Comparison of ENCODE assay signal across 11 cellular contexts in genomic region chr14:70888681-70889175, GRCh38. TPM values are rescaled to one million over a fixed set of nuclear protein-coding genes. Genes with fewer than 3 reads are reported as not detected.
DNase-seq lines count a peak whose midpoint lies in the region; ATAC-seq and TF ChIP-seq lines count a peak whose summit lies in the region.
"Had no signal": no experiment of that assay in that cellular context is flagged by ENCODE, and none has a peak within 500 bp of the region (broad histone marks: within the 10 kb centered on the region; RNA-seq: fewer than 3 reads in every experiment).

No MANE protein-coding gene starts in this region.

- intact Hi-C loops in mammary epithelial cell (cut with micrococcal nuclease), result loop anchor here (1.0 to 2.0 kb wide), 2 partner anchors 10 to 32 kb away; no protein-coding TSS in a partner anchor
- intact Hi-C loops in thyroid gland (cut with DNase I), result no loop called here

- H3K9me3 ChIP-seq in DND-41 (ENCODE audit: insufficient read depth, low read length, severe bottlenecking), result no peaks in the 10 kb centered on the region
- H3K9me3 ChIP-seq in mammary epithelial cell (replicated peaks; ENCODE audit: insufficient read depth, low read length), result no peaks in the 10 kb centered on the region
- no peaks in the 10 kb centered on the region for H3K9me3 ChIP-seq in thyroid gland

- peaks cover 0 to 3% of the 10 kb centered on the region in 2 donors for H3K27me3 Mint-ChIP-seq in natural killer cell treated with Interleukin-12 subunit alpha and Interleukin-12 subunit beta and Interleukin-15 and Interleukin-18, amount 100 ng/mL, for 72 hours

- no peak overlapping the region for H3K4me3 ChIP-seq in DND-41 (ENCODE audit: low read depth in 1 of 2, low read length in 2 of 2)
- no peak overlapping the region for H3K4me3 ChIP-seq in mammary epithelial cell (replicated peaks in 1 of 3; ENCODE audit: insufficient read depth in 1 of 3, low read depth in 2 of 3, low read length in 3 of 3)
- H3K4me3 ChIP-seq in thyroid gland (replicated peaks in 1 of 3), result no peak overlapping the region

- H3K36me3 Mint-ChIP-seq in natural killer cell treated with Interleukin-12 subunit alpha and Interleukin-12 subunit beta and Interleukin-15 and Interleukin-18, amount 100 ng/mL, for 72 hours, result no peaks in the 10 kb centered on the region

- H3K36me3 ChIP-seq in DND-41 (ENCODE audit: insufficient read depth, low read length), result no peaks in the 10 kb centered on the region
- H3K36me3 ChIP-seq in mammary epithelial cell (ENCODE audit: insufficient read depth, low read length), result no peaks in the 10 kb centered on the region
- H3K36me3 ChIP-seq in thyroid gland, result no peaks in the 10 kb centered on the region

- CTCF ChIA-PET in mammary epithelial cell (lab: Charles Lee; ENCODE audit: low non-redundant PET), result interaction anchor here (0.7 kb wide), 1 partner anchor 18 kb away, joined by 6 read pairs; the partner anchor contains the start of gene PCNX1

- no peak for TF ChIP-seq POLR2A in thyroid gland (IDR thresholded peaks at IDR 0.05)

- peaks cover 38% of the 10 kb centered on the region for H3K4me1 ChIP-seq in DND-41 (ENCODE audit: insufficient read depth, low read length)
- peaks cover 43% of the 10 kb centered on the region for H3K4me1 ChIP-seq in mammary epithelial cell (ENCODE audit: insufficient read depth, low read length)
- peaks cover 0 to 33% of the 10 kb centered on the region in 2 donors for H3K4me1 ChIP-seq in thyroid gland

- H3K27ac ChIP-seq in DND-41 (ENCODE audit: low read length) (no peak overlapping the region), mammary epithelial cell (ENCODE audit: insufficient read depth, low read depth, low read length) (peak overlapping the region; percentile 38), thyroid gland (no peak overlapping the region)

- H3K79me2 ChIP-seq in DND-41 (ENCODE audit: insufficient read depth, low read length), result no peaks in the 10 kb centered on the region
- no peaks in the 10 kb centered on the region for H3K79me2 ChIP-seq in mammary epithelial cell (ENCODE audit: insufficient read depth, low read length)

- H3K9ac ChIP-seq in DND-41 (ENCODE audit: low read depth, low read length) (no peak overlapping the region), mammary epithelial cell (ENCODE audit: insufficient read depth, low read length) (no peak overlapping the region)

- TF ChIP-seq CTCF in DND-41 (IDR thresholded peaks at IDR 0.05; ENCODE audit: borderline replicate concordance, extremely low read depth, low read length, poor library complexity, severe bottlenecking), result no peak
- no peak for TF ChIP-seq CTCF in mammary epithelial cell (conservative IDR thresholded peaks at IDR 0.05 in 1 of 2, IDR thresholded peaks at IDR 0.05 in 1 of 2; ENCODE audit: extremely low read depth in 1 of 2, insufficient read depth in 1 of 2, low read depth in 1 of 2, low read length in 2 of 2)
- TF ChIP-seq CTCF in GM20000 (IDR thresholded peaks at IDR 0.05; ENCODE audit: extremely low read depth, missing control alignments), result no peak
- TF ChIP-seq CTCF in thyroid gland (IDR thresholded peaks at IDR 0.05), result no peak

- in situ Hi-C loops in mammary epithelial cell (cut with MboI; ENCODE audit: low sequenced_read_pairs in 2 of 2), result no loop called here

- H3K9me3 Mint-ChIP-seq in natural killer cell treated with Interleukin-12 subunit alpha and Interleukin-12 subunit beta and Interleukin-15 and Interleukin-18, amount 100 ng/mL, for 72 hours, result no peaks in the 10 kb centered on the region

- H3K27ac Mint-ChIP-seq in natural killer cell treated with Interleukin-12 subunit alpha and Interleukin-12 subunit beta and Interleukin-15 and Interleukin-18, amount 100 ng/mL, for 72 hours, result peak overlapping the region; percentile 98 to 99

- peak overlapping the region; percentile 70 for H3K4me3 Mint-ChIP-seq in natural killer cell treated with Interleukin-12 subunit alpha and Interleukin-12 subunit beta and Interleukin-15 and Interleukin-18, amount 100 ng/mL, for 72 hours

- H3K27me3 ChIP-seq in DND-41 (ENCODE audit: insufficient read depth, low read length, poor library complexity) (no peaks in the 10 kb centered on the region), mammary epithelial cell (ENCODE audit: insufficient read depth, low read length) (no peaks in the 10 kb centered on the region), thyroid gland (no peaks in the 10 kb centered on the region)

- ATAC-seq in DND-41 (ENCODE audit: insufficient read depth, low read depth), result no peak
- peak; percentile 58 to 67 for ATAC-seq in natural killer cell treated with Interleukin-12 subunit alpha and Interleukin-12 subunit beta and Interleukin-15 and Interleukin-18, amount 100 ng/mL, for 72 hours

- H3K4me2 ChIP-seq in DND-41 (ENCODE audit: insufficient read depth, low read length) (peak overlapping the region; percentile 60; the same call in 1 of the 2 replicates), mammary epithelial cell (ENCODE audit: insufficient read depth, low read depth, low read length) (peak overlapping the region; percentile 44)

- dilution Hi-C loops in mammary epithelial cell (cut with HindIII; ENCODE audit: low sequenced_read_pairs), result no loop called here

- no TSS peak for BruUV-seq in mammary epithelial cell (replicated peaks; lab: Mats Ljungman, UMichigan)

- DNase-seq in DND-41 (no peak), LHCN-M2 (ENCODE audit: low read depth) (peak; percentile 72), mammary epithelial cell (peak; percentile 89), retina (no peak), GM20000 (ENCODE audit: low spot score) (no peak), thyroid gland (no peak)
- DNase-seq in natural killer cell treated with Interleukin-12 subunit alpha and Interleukin-12 subunit beta and Interleukin-15 and Interleukin-18, amount 100 ng/mL, for 72 hours (ENCODE audit: low spot score), result peak; percentile 67
- DNase-seq: activated effector memory CD4-positive, alpha-beta T cell treated with anti-CD3 and anti-CD28 coated beads, Interleukin-2, amount 50 U/mL, for 16 hours; DMS79 treated with DMSO at 0.1 percent for 48 hours; kidney glomerular epithelial cell; NCI-H446 treated with DMSO at 0.1 percent for 48 hours had no signal

- no peaks in the 10 kb centered on the region for H4K20me1 ChIP-seq in DND-41 (ENCODE audit: insufficient read depth, low read length)
- H4K20me1 ChIP-seq in mammary epithelial cell (ENCODE audit: insufficient read depth, low read length), result no peaks in the 10 kb centered on the region

- no peak overlapping the region for H2AFZ ChIP-seq in DND-41 (ENCODE audit: low read depth, low read length)
- H2AFZ ChIP-seq in mammary epithelial cell (ENCODE audit: low read depth, low read length), result peak overlapping the region; percentile 12

- whole genome bisulfite sequencing in mammary epithelial cell (ENCODE audit: low coverage, missing lambda C conversion rate), result 0% methylated on average over 1 of the region's 1 CpG
- 82 to 84% methylated on average over 1 of the region's 1 CpG for WGBS in thyroid gland, 2 donors

- H3K4me1 Mint-ChIP-seq in natural killer cell treated with Interleukin-12 subunit alpha and Interleukin-12 subunit beta and Interleukin-15 and Interleukin-18, amount 100 ng/mL, for 72 hours (ENCODE audit: low read depth in 2 of 2), result peaks cover 62 to 83% of the 10 kb centered on the region in 2 donors

RNA-seq across cellular contexts. Expression of gene PCNX1, which starts 18.5 kb away (rescaled TPM):
- total RNA-seq in LHCN-M2 (2014; rRNA removed) (24.0 and 24.9 TPM in 2 replicates), mammary epithelial cell (100 to 1,000 TPM in 1 of 2 donors, 10 to 100 TPM in 1; 67.9 to 112 TPM), thyroid gland (10 to 100 TPM; 43.8 to 78.5 (median 69.7) TPM)
- polyA plus RNA-seq in LHCN-M2 (2012), result 7.0 TPM
- polyA plus RNA-seq in mammary epithelial cell, result 33.9 TPM
- 147 TPM for polyA minus RNA-seq in mammary epithelial cell
- 100 to 1,000 TPM in 1 of 2 donors, 10 to 100 TPM in 1; 81.7 to 156 TPM for total RNA-seq in natural killer cell treated with Interleukin-12 subunit alpha and Interleukin-12 subunit beta and Interleukin-15 and Interleukin-18, amount 100 ng/mL, for 72 hours

Comparison
In these comparisons a context has a peak if more than half of its experiments do, and no peak if none do; other contexts are left out.
1. DNase-seq: peak in LHCN-M2 (single experiment), mammary epithelial cell (single experiment) and natural killer cell treated with Interleukin-12 subunit alpha and Interleukin-12 subunit beta and Interleukin-15 and Interleukin-18, amount 100 ng/mL, for 72 hours (single experiment); none in DND-41 (single experiment), retina (single experiment), GM20000 (single experiment) and thyroid gland (0 of 2).